Comparison of ENCODE assay signal across 9 cellular contexts in genomic region chr1:43359696-43360095, GRCh38. TPM values are rescaled to one million over a fixed set of nuclear protein-coding genes. Genes with fewer than 3 reads are reported as not detected.
DNase-seq lines count a peak whose midpoint lies in the region; ATAC-seq and TF ChIP-seq lines count a peak whose summit lies in the region.
"Had no signal": no experiment of that assay in that cellular context is flagged by ENCODE, and none has a peak within 500 bp of the region (broad histone marks: within the 10 kb centered on the region; RNA-seq: fewer than 3 reads in every experiment).

No MANE protein-coding gene starts in this region.

- H3K4me1 Mint-ChIP-seq in activated T-cell treated with anti-CD3 and anti-CD28 coated beads, Interleukin-2, amount 50 U/mL, for 24 hours (ENCODE audit: low read depth) = peaks cover 43% of the 10 kb centered on the region
- H3K4me1 Mint-ChIP-seq in stimulated activated memory B cell treated with anti-CD40 and anti-IgM and Interleukin-4, amounts not matched to agents 10 μg/mL and 1 μg/mL and 100 μg/mL, for 72 hours = peaks cover 20% of the 10 kb centered on the region

- H3K4me3 ChIP-seq in RWPE2 (ENCODE audit: severe bottlenecking) (peak overlapping the region; percentile 70), fibroblast of mammary gland (ENCODE audit: control insufficient read depth, low read depth, low read length) (peak overlapping the region; percentile 82), heart right ventricle (peak overlapping the region in 1 of 10 donors; percentile 73)

- ATAC-seq in RWPE2 (ENCODE audit: low read depth) (no peak), heart right ventricle (no peak)
- no peak for ATAC-seq in stimulated activated memory B cell treated with anti-CD40 and anti-IgM and Interleukin-4, amounts not matched to agents 10 μg/mL and 1 μg/mL and 100 μg/mL, for 72 hours

- H3K27me3 Mint-ChIP-seq in activated T-cell treated with anti-CD3 and anti-CD28 coated beads, Interleukin-2, amount 50 U/mL, for 24 hours = no peaks in the 10 kb centered on the region
- H3K27me3 Mint-ChIP-seq in stimulated activated memory B cell treated with anti-CD40 and anti-IgM and Interleukin-4, amounts not matched to agents 10 μg/mL and 1 μg/mL and 100 μg/mL, for 72 hours = no peaks in the 10 kb centered on the region
- H3K27me3 Mint-ChIP-seq: dendritic cell treated with granulocyte-macrophage colony-stimulating factor and Interleukin-4, amounts not matched to agents 40 ng/mL and 50 ng/mL, for 4 days had no signal

- TF ChIP-seq CTCF in RWPE2 (IDR thresholded peaks at IDR 0.05; ENCODE audit: poor library complexity, severe bottlenecking) (no peak), fibroblast of mammary gland (conservative IDR thresholded peaks at IDR 0.05; ENCODE audit: control insufficient read depth, insufficient read depth, low read depth, low read length) (no peak), heart right ventricle (IDR thresholded peaks at IDR 0.05) (no peak)

- no peaks in the 10 kb centered on the region for H3K27me3 ChIP-seq in RWPE2 (ENCODE audit: insufficient read depth, poor library complexity, severe bottlenecking)
- no peaks in the 10 kb centered on the region for H3K27me3 ChIP-seq in heart right ventricle

- no peaks in the 10 kb centered on the region for H3K9me3 ChIP-seq in RWPE2 (ENCODE audit: severe bottlenecking)
- H3K9me3 ChIP-seq in heart right ventricle = no peaks in the 10 kb centered on the region

- peaks cover 19% of the 10 kb centered on the region for H3K4me1 ChIP-seq in RWPE2 (ENCODE audit: insufficient read depth, poor library complexity, severe bottlenecking)
- H3K4me1 ChIP-seq in heart right ventricle = peaks cover 2 to 41% (median 13%) of the 10 kb centered on the region in 9 donors

- peak overlapping the region; percentile 78 for H3K27ac ChIP-seq in RWPE2 (ENCODE audit: poor library complexity, severe bottlenecking)
- H3K27ac ChIP-seq in heart right ventricle = peak overlapping the region in 1 of 10 donors; percentile 95

- H3K36me3 Mint-ChIP-seq in activated T-cell treated with anti-CD3 and anti-CD28 coated beads, Interleukin-2, amount 50 U/mL, for 24 hours (ENCODE audit: low read depth) = peaks cover 68% of the 10 kb centered on the region
- H3K36me3 Mint-ChIP-seq in stimulated activated memory B cell treated with anti-CD40 and anti-IgM and Interleukin-4, amounts not matched to agents 10 μg/mL and 1 μg/mL and 100 μg/mL, for 72 hours = peaks cover 36% of the 10 kb centered on the region

- H3K4me3 Mint-ChIP-seq in activated T-cell treated with anti-CD3 and anti-CD28 coated beads, Interleukin-2, amount 50 U/mL, for 24 hours = peak overlapping the region; percentile 93
- H3K4me3 Mint-ChIP-seq in stimulated activated memory B cell treated with anti-CD40 and anti-IgM and Interleukin-4, amounts not matched to agents 10 μg/mL and 1 μg/mL and 100 μg/mL, for 72 hours = peak overlapping the region; percentile 91

- H3K36me3 ChIP-seq in RWPE2 (ENCODE audit: low read depth) = peaks cover 54% of the 10 kb centered on the region
- peaks cover 0 to 49% (median 28%) of the 10 kb centered on the region in 9 donors for H3K36me3 ChIP-seq in heart right ventricle

- no peaks in the 10 kb centered on the region for H3K9me3 Mint-ChIP-seq in activated T-cell treated with anti-CD3 and anti-CD28 coated beads, Interleukin-2, amount 50 U/mL, for 24 hours
- H3K9me3 Mint-ChIP-seq in stimulated activated memory B cell treated with anti-CD40 and anti-IgM and Interleukin-4, amounts not matched to agents 10 μg/mL and 1 μg/mL and 100 μg/mL, for 72 hours = no peaks in the 10 kb centered on the region
- H3K9me3 Mint-ChIP-seq: dendritic cell treated with granulocyte-macrophage colony-stimulating factor and Interleukin-4, amounts not matched to agents 40 ng/mL and 50 ng/mL, for 4 days had no signal

- no peak for DNase-seq in activated T-cell treated with anti-CD3 and anti-CD28 coated beads, Interleukin-2, amount 50 U/mL, for 24 hours
- DNase-seq in activated T-cell treated with anti-CD3 and anti-CD28 coated beads, Interleukin-2, amount 50 U/mL, for 48 hours = no peak
- DNase-seq in RWPE2 (ENCODE audit: low spot score) = no peak
- DNase-seq in fibroblast of mammary gland (ENCODE audit: low read depth) = no peak
- DNase-seq in NCI-H2196 treated with DMSO at 0.1 percent for 48 hours (lab: John Stamatoyannopoulos, UW; ENCODE audit: unreplicated experiment) = no peak
- DNase-seq in NCI-H1436 treated with DMSO at 0.1 percent for 48 hours (lab: John Stamatoyannopoulos, UW) = no peak
- DNase-seq in heart right ventricle = no peak

- intact Hi-C loops in heart right ventricle (cut with DNase I) = loop anchor here in 3 of 10 donors (2.0 to 5.0 kb wide), 3 partner anchors 55 to 122 kb away; no protein-coding TSS in a partner anchor

- peak overlapping the region; percentile 94 for H3K27ac Mint-ChIP-seq in activated T-cell treated with anti-CD3 and anti-CD28 coated beads, Interleukin-2, amount 50 U/mL, for 24 hours
- peak overlapping the region; percentile 92 for H3K27ac Mint-ChIP-seq in stimulated activated memory B cell treated with anti-CD40 and anti-IgM and Interleukin-4, amounts not matched to agents 10 μg/mL and 1 μg/mL and 100 μg/mL, for 72 hours

- 29 to 32% methylated on average over 11 of the region's 11 CpGs for WGBS in heart right ventricle, 2 donors

RNA-seq across cellular contexts. Expression of gene CDC20, which starts 0.9 kb away (rescaled TPM):
- 1 to 10 TPM in 6 of 10 donors, under 1 TPM in 4; 0.15 to 9.6 (median 1.5) TPM for total RNA-seq in heart right ventricle
- 1 to 10 TPM in 1 of 2 donors, under 1 TPM in 1; 0.49 to 1.2 TPM for polyA plus RNA-seq in heart right ventricle

RNA-seq across cellular contexts. Expression of gene ELOVL1, which starts 8.1 kb away (rescaled TPM):
- 10 to 100 TPM; 18.4 to 49.3 (median 28.3) TPM for total RNA-seq in heart right ventricle
- polyA plus RNA-seq in heart right ventricle = 10 to 100 TPM; 24.3 to 82.0 TPM

RNA-seq across cellular contexts. Expression of gene MPL, which starts 22.1 kb away (rescaled TPM):
- 1 to 10 TPM in 1 of 10 donors, under 1 TPM in 9; 0.21 to 1.2 (median 0.42) TPM for total RNA-seq in heart right ventricle
- under 1 TPM; 0.03 to 0.22 TPM for polyA plus RNA-seq in heart right ventricle

RNA-seq across cellular contexts. Expression of gene MED8, which starts 29.9 kb away (rescaled TPM):
- 10 to 100 TPM; 10.5 to 22.5 (median 13.9) TPM for total RNA-seq in heart right ventricle
- polyA plus RNA-seq in heart right ventricle = 10 to 100 TPM; 11.8 to 32.4 TPM

RNA-seq across cellular contexts. Expression of gene SZT2, which starts 30.0 kb away (rescaled TPM):
- total RNA-seq in heart right ventricle = 10 to 100 TPM; 20.5 to 38.3 (median 26.0) TPM
- 10 to 100 TPM in 1 of 2 donors, 1 to 10 TPM in 1; 8.6 to 44.0 TPM for polyA plus RNA-seq in heart right ventricle
